Comparison of ENCODE assay signal across 8 cellular contexts in the genomic region with DNA sequence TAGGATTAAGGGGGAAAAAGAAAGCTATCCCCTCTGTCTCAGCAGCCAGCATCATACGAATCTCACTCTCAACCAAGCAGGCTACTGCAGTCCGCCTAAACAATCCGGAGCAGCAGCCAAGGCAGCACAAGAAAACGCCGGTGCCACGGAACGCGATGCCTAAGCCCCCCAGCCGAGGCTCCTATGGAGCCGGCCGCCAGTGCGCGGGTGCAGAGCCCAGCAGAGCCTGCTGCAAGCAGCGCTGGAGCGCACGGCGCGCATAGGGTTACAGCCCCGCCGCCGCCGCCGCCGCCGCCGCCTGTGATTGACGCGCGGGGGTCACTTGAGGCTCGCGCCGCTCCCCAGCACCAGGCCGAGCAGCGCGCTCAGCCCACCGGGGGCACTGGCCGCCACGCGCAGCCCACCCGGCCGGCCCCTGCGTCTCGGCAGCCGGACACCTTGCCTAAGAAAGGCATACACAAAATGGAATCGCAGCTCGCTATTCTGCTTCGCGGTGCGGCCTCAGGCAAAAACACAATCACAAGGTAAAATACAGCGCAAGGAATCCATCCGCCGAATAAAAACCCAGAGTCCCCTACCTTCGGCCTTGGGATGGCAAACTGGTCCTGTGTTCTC. TPM values are rescaled to one million over a fixed set of nuclear protein-coding genes. Genes with fewer than 3 reads are reported as not detected.
A peak's percentile ranks its signal among the peaks of the same experiment; 100 is the strongest.
DNase-seq lines count a peak whose midpoint lies in the region; ATAC-seq and TF ChIP-seq lines count a peak whose summit lies in the region.

No MANE protein-coding gene starts in this region.

- TF ChIP-seq CTCF in osteocyte (IDR thresholded peaks at IDR 0.05), result no peak

- peak; percentile 45 for ATAC-seq in GM18868 (IDR thresholded peaks at IDR 0.05; ENCODE audit: unreplicated experiment)
- peak; percentile 88 for ATAC-seq in Right ventricle myocardium superior (ENCODE audit: poor library complexity)
- no peak for ATAC-seq in HG03108 (IDR thresholded peaks at IDR 0.05; ENCODE audit: unreplicated experiment)
- ATAC-seq in HG02938 (IDR thresholded peaks at IDR 0.05; ENCODE audit: unreplicated experiment), result no peak
- no peak for ATAC-seq in HG03280 (IDR thresholded peaks at IDR 0.05; ENCODE audit: unreplicated experiment)

- H3K27me3 Mint-ChIP-seq in activated naive CD4-positive, alpha-beta T cell treated with anti-CD3 and anti-CD28 coated beads, Interleukin-2, amount 50 U/mL, for 24 hours, result no peaks in the 10 kb centered on the region
- H3K27me3 Mint-ChIP-seq in osteocyte (ENCODE audit: unreplicated experiment), result peaks cover 21% of the 10 kb centered on the region

- intact Hi-C loops in Right ventricle myocardium superior (cut with DNase I), result loop anchor here (10.0 kb wide), 1 partner anchor 127 kb away; no protein-coding TSS in a partner anchor

- no peak overlapping the region for H3K27ac Mint-ChIP-seq in activated naive CD4-positive, alpha-beta T cell treated with anti-CD3 and anti-CD28 coated beads, Interleukin-2, amount 50 U/mL, for 24 hours
- H3K27ac Mint-ChIP-seq in osteocyte (ENCODE audit: unreplicated experiment), result no peak overlapping the region

- peaks cover 2% of the 10 kb centered on the region for H3K36me3 Mint-ChIP-seq in activated naive CD4-positive, alpha-beta T cell treated with anti-CD3 and anti-CD28 coated beads, Interleukin-2, amount 50 U/mL, for 24 hours
- H3K36me3 Mint-ChIP-seq in osteocyte (ENCODE audit: unreplicated experiment), result no peaks in the 10 kb centered on the region

- H3K9me3 Mint-ChIP-seq in activated naive CD4-positive, alpha-beta T cell treated with anti-CD3 and anti-CD28 coated beads, Interleukin-2, amount 50 U/mL, for 24 hours, result no peaks in the 10 kb centered on the region
- no peaks in the 10 kb centered on the region for H3K9me3 Mint-ChIP-seq in osteocyte (ENCODE audit: unreplicated experiment)

- peak; percentile 73 for DNase-seq in NCI-H774 (lab: John Stamatoyannopoulos, UW)
- peak; percentile 66 for DNase-seq in Right ventricle myocardium superior
- no peak for DNase-seq in osteocyte (ENCODE audit: extremely low spot score, unreplicated experiment)

- H3K4me1 Mint-ChIP-seq in activated naive CD4-positive, alpha-beta T cell treated with anti-CD3 and anti-CD28 coated beads, Interleukin-2, amount 50 U/mL, for 24 hours, result peaks cover 79% of the 10 kb centered on the region
- H3K4me1 Mint-ChIP-seq in osteocyte (ENCODE audit: unreplicated experiment), result peaks cover 35% of the 10 kb centered on the region

- H3K4me3 Mint-ChIP-seq in activated naive CD4-positive, alpha-beta T cell treated with anti-CD3 and anti-CD28 coated beads, Interleukin-2, amount 50 U/mL, for 24 hours, result peak overlapping the region; percentile 72
- H3K4me3 Mint-ChIP-seq in osteocyte (ENCODE audit: unreplicated experiment), result peak overlapping the region; percentile 72

RNA-seq across cellular contexts. Expression of a gene that starts 0.8 kb away (rescaled TPM):
- total RNA-seq in Right ventricle myocardium superior (6.4 TPM), osteocyte (0.78 and 0.97 TPM in 2 replicates)

Comparison
In these comparisons a context has a peak if more than half of its experiments do, and no peak if none do; other contexts are left out.
1. ATAC-seq: peak in GM18868 (single experiment) and Right ventricle myocardium superior (single experiment); none in HG03108 (single experiment), HG02938 (single experiment) and HG03280 (single experiment).